9 cellular contexts compared by ENCODE assay signal in the genomic region with DNA sequence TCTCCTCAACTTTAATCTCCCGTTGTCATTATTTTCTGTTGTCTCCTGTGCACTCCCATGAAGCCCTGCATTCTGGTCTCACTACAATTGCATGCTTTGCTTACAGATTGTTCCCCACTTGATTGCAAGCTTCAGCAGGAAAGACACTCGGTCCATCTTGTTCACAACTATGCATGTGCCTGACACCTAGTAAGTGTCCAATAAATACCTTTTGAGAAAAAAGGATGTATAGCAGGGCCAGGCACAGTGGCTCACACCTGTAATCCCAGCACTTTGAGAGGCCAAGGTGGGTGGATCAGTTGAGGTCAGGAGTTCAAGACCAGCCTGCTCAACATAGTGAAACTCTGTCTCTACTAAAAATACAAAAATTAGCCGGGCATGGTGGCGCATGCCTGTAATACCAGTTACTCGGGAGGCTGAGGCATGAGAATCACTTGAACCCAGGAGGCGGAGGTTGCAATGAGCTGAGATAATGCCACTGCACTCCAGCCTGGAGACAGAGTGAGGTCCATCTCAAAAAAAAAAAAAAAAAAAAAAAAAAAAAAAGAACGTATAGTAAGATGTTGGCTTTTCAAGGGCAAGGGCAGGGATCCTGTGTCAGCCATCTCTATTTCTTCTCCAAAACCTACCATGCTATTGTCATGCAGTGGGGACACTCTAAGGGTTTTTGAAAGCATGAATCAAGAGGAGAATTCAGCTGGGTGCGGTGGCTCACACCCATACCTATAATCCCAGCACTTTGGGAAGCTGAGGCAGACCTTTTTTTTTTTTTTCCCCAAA.
"Had no signal": no experiment of that assay in that cellular context is flagged by ENCODE, and none has a peak within 500 bp of the region (broad histone marks: within the 10 kb centered on the region; RNA-seq: fewer than 3 reads in every experiment).

No MANE protein-coding gene starts in this region.

- H3K4me3 ChIP-seq: K562 had no signal

- H3K4me2 ChIP-seq: KMS-11 had no signal

- FAIRE-seq: HepG2, HTR-8/SVneo, K562 had no signal

- DNase-seq: IMR-90, Kasumi-1, KBM-7, KG1 had no signal

- H3K27ac ChIP-seq: HL-60, KMS-11 had no signal

- ATAC-seq: HepG2, K562 had no signal

- H3K9ac ChIP-seq: KMS-11 had no signal
